In the genomic region with DNA sequence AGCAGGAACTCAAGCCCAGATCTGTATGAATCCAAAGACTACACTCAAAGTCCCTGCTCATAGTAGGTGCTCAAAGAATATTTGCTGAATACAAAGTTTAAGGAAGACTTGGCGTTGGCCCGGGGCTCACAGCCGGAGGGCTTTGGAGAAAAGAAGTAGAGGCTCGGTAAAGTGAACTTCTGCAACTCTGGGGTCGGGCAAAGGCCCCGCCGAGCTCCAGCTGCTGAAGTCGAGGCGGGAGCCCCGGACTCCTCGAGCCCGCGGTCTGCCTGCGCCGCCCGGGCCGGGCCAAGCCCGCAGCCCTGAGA, we compare ENCODE assay signal across 8 cellular contexts.
DNase-seq lines count a peak whose midpoint lies in the region; ATAC-seq and TF ChIP-seq lines count a peak whose summit lies in the region.

No MANE protein-coding gene starts in this region.

- DNase-seq in NOMO-1 treated with DMSO at 0.1 percent for 48 hours (lab: John Stamatoyannopoulos, UW; ENCODE audit: unreplicated experiment) (peak; percentile 34), NOMO-1 (lab: John Stamatoyannopoulos, UW; ENCODE audit: unreplicated experiment in 2 of 2) (no peak), erythroblast (lab: John Stamatoyannopoulos, UW) (peak; percentile 55 to 63), amniotic stem cell (lab: John Stamatoyannopoulos, UW) (no peak), NCI-H748 treated with DMSO at 0.1 percent for 48 hours (lab: John Stamatoyannopoulos, UW) (no peak)

- H3K27me3 ChIP-seq in OCI-LY3 (ENCODE audit: low read depth, low read length) (no peaks in the 10 kb centered on the region), parathyroid adenoma (ENCODE audit: control insufficient read depth, insufficient read depth, low read length) (no peaks in the 10 kb centered on the region)

- H3K4me3 ChIP-seq in OCI-LY3 (ENCODE audit: low read length): peak overlapping the region; percentile 96
- H3K4me3 ChIP-seq in parathyroid adenoma (ENCODE audit: low read depth, low read length): peak overlapping the region; percentile 90

- H3K4me2 ChIP-seq in OCI-LY3 (ENCODE audit: low read length) (peak overlapping the region; percentile 97), parathyroid adenoma (ENCODE audit: low read length) (peak overlapping the region; percentile 74)

- H3K9ac ChIP-seq in OCI-LY3 (ENCODE audit: low read length) (peak overlapping the region; percentile 94), parathyroid adenoma (peak overlapping the region; percentile 91)

- peaks cover 28% of the 10 kb centered on the region for H4K20me1 ChIP-seq in OCI-LY3 (ENCODE audit: insufficient read depth, low read length)

- H2AFZ ChIP-seq in OCI-LY3 (ENCODE audit: low read depth, low read length) (no peak overlapping the region), parathyroid adenoma (peak overlapping the region; percentile 94)

- no peak for ATAC-seq in HG02759 (IDR thresholded peaks at IDR 0.05; ENCODE audit: unreplicated experiment)

- H3K79me2 ChIP-seq in OCI-LY3 (ENCODE audit: low read length) (peaks cover 84% of the 10 kb centered on the region), parathyroid adenoma (peaks cover 38% of the 10 kb centered on the region)

- H3K27ac ChIP-seq in OCI-LY3 (ENCODE audit: low read length): peak overlapping the region; percentile 85
- peak overlapping the region; percentile 65 for H3K27ac ChIP-seq in parathyroid adenoma

- no peak for TF ChIP-seq CTCF in OCI-LY3 (IDR thresholded peaks at IDR 0.05; ENCODE audit: low read depth, low read length)
- TF ChIP-seq CTCF in parathyroid adenoma (IDR thresholded peaks at IDR 0.05): no peak

- H3K36me3 ChIP-seq in OCI-LY3 (replicated peaks; ENCODE audit: low read depth, low read length) (peaks cover 51% of the 10 kb centered on the region), parathyroid adenoma (ENCODE audit: control insufficient read depth, insufficient read depth, low read length) (no peaks in the 10 kb centered on the region)

- H3K9me3 ChIP-seq in OCI-LY3 (ENCODE audit: insufficient read depth, low read length) (no peaks in the 10 kb centered on the region), parathyroid adenoma (ENCODE audit: control insufficient read depth, low read length) (no peaks in the 10 kb centered on the region)

- no peak for TF ChIP-seq POLR2A in erythroblast (IDR thresholded peaks at IDR 0.05; ENCODE audit: low read length)

- H3K4me1 ChIP-seq in OCI-LY3 (ENCODE audit: low read length) (peaks cover 42% of the 10 kb centered on the region), parathyroid adenoma (peaks cover 15% of the 10 kb centered on the region)

Comparison
In these comparisons a context has a peak if more than half of its experiments do, and no peak if none do; other contexts are left out.
1. DNase-seq: peak in NOMO-1 treated with DMSO at 0.1 percent for 48 hours (single experiment) and erythroblast (2 of 2); none in NOMO-1 (0 of 2), amniotic stem cell (single experiment) and NCI-H748 treated with DMSO at 0.1 percent for 48 hours (single experiment).